12 cellular contexts compared by ENCODE assay signal in the genomic region with DNA sequence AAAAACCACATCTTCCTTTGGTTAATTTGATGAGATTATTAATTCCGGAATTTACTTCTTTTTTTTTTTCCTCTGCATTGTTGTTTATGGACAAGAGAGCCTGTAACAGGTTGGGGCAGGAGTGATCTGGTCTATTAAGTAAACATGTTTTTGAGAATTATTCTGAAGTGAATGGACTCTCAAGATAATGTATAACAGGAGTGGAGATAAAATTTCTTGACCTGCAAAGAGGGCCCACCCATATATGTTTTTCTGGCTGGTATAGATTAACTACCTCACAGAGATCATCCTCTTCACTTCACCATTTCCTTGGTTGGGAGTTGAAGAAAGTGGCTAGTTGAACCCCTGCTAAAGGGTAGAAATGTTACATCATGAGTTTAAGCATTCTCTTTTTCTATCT. TPM values are rescaled to one million over a fixed set of nuclear protein-coding genes. Genes with fewer than 3 reads are reported as not detected.
DNase-seq lines count a peak whose midpoint lies in the region; ATAC-seq and TF ChIP-seq lines count a peak whose summit lies in the region.
"Had no signal": no experiment of that assay in that cellular context is flagged by ENCODE, and none has a peak within 500 bp of the region (broad histone marks: within the 10 kb centered on the region; RNA-seq: fewer than 3 reads in every experiment).

No MANE protein-coding gene starts in this region.

- intact Hi-C loops in esophagus muscularis mucosa (cut with DNase I): no loop called here

- TF ChIP-seq CTCF in WERI-Rb-1 (IDR thresholded peaks at IDR 0.05; ENCODE audit: low read depth, low read length): no peak
- no peak for TF ChIP-seq CTCF in esophagus muscularis mucosa (IDR thresholded peaks at IDR 0.05)

- ATAC-seq in activated naive CD4-positive, alpha-beta T cell treated with anti-CD3 and anti-CD28 coated beads, Interleukin-2, amount 50 U/mL, for 72 hours: no peak
- ATAC-seq in HG02973 (IDR thresholded peaks at IDR 0.05; ENCODE audit: unreplicated experiment): peak; percentile 18
- no peak for ATAC-seq in stimulated activated naive CD8-positive, alpha-beta T cell treated with anti-CD3 and anti-CD28 coated beads, Interleukin-15, amount 100 ng/mL, for 72 hours
- ATAC-seq: right lobe of liver had no signal

- H3K36me3 ChIP-seq in WERI-Rb-1: peaks cover 59% of the 10 kb centered on the region
- H3K36me3 ChIP-seq in esophagus muscularis mucosa: peaks cover 2 to 59% (median 37%) of the 10 kb centered on the region in 4 donors

- no peak for TF ChIP-seq EP300 in esophagus muscularis mucosa (IDR thresholded peaks at IDR 0.05)

- H3K9me3 ChIP-seq in WERI-Rb-1 (ENCODE audit: severe bottlenecking): no peaks in the 10 kb centered on the region
- H3K9me3 ChIP-seq in esophagus muscularis mucosa: no peaks in the 10 kb centered on the region
- H3K9me3 ChIP-seq: right lobe of liver had no signal

- DNase-seq in activated naive CD4-positive, alpha-beta T cell treated with anti-CD3 and anti-CD28 coated beads, Interleukin-2, amount 50 U/mL, for 72 hours (ENCODE audit: low spot score in 2 of 2): no peak
- DNase-seq in activated naive CD4-positive, alpha-beta T cell treated with anti-CD3 and anti-CD28 coated beads, Interleukin-2, amount 10 ng/mL, durations not matched to agents 7 days and 5 days: no peak
- DNase-seq in WERI-Rb-1 (no peak), DMS53 (lab: John Stamatoyannopoulos, UW) (no peak), SHP77 (lab: John Stamatoyannopoulos, UW) (no peak), esophagus muscularis mucosa (ENCODE audit: extremely low spot score) (no peak)
- DNase-seq in stimulated activated naive CD8-positive, alpha-beta T cell treated with anti-CD3 and anti-CD28 coated beads, Interleukin-15, amount 100 ng/mL, for 72 hours: no peak
- DNase-seq: activated naive CD4-positive, alpha-beta T cell; right lobe of liver; T-helper 9 cell had no signal

- H3K36me3 Mint-ChIP-seq in activated naive CD4-positive, alpha-beta T cell treated with anti-CD3 and anti-CD28 coated beads, Interleukin-2, amount 50 U/mL, for 72 hours: peaks cover 0 to 22% of the 10 kb centered on the region in 2 donors
- peaks cover 40% of the 10 kb centered on the region for H3K36me3 Mint-ChIP-seq in activated naive CD4-positive, alpha-beta T cell treated with anti-CD3 and anti-CD28 coated beads, Interleukin-2, amount 10 ng/mL, durations not matched to agents 7 days and 5 days

- H3K4me1 ChIP-seq in esophagus muscularis mucosa: peaks cover 13 to 31% (median 19%) of the 10 kb centered on the region in 4 donors

- no peaks in the 10 kb centered on the region for H3K27me3 ChIP-seq in WERI-Rb-1 (ENCODE audit: insufficient read depth, low read depth, severe bottlenecking)
- H3K27me3 ChIP-seq in esophagus muscularis mucosa: no peaks in the 10 kb centered on the region
- H3K27me3 ChIP-seq: right lobe of liver had no signal

- H3K27me3 Mint-ChIP-seq in activated naive CD4-positive, alpha-beta T cell treated with anti-CD3 and anti-CD28 coated beads, Interleukin-2, amount 10 ng/mL, durations not matched to agents 7 days and 5 days: no peaks in the 10 kb centered on the region
- H3K27me3 Mint-ChIP-seq in stimulated activated naive CD8-positive, alpha-beta T cell treated with anti-CD3 and anti-CD28 coated beads, Interleukin-15, amount 100 ng/mL, for 72 hours: no peaks in the 10 kb centered on the region

- no peak for TF ChIP-seq POLR2A in esophagus muscularis mucosa (IDR thresholded peaks at IDR 0.05; ENCODE audit: low read depth)

- no peak overlapping the region for H3K4me3 Mint-ChIP-seq in activated naive CD4-positive, alpha-beta T cell treated with anti-CD3 and anti-CD28 coated beads, Interleukin-2, amount 10 ng/mL, durations not matched to agents 7 days and 5 days
- H3K4me3 Mint-ChIP-seq in stimulated activated naive CD8-positive, alpha-beta T cell treated with anti-CD3 and anti-CD28 coated beads, Interleukin-15, amount 100 ng/mL, for 72 hours: no peak overlapping the region

- peak overlapping the region; percentile 2 to 30 for H3K27ac Mint-ChIP-seq in activated naive CD4-positive, alpha-beta T cell treated with anti-CD3 and anti-CD28 coated beads, Interleukin-2, amount 50 U/mL, for 72 hours
- no peak overlapping the region for H3K27ac Mint-ChIP-seq in activated naive CD4-positive, alpha-beta T cell treated with anti-CD3 and anti-CD28 coated beads, Interleukin-2, amount 10 ng/mL, durations not matched to agents 7 days and 5 days
- H3K27ac Mint-ChIP-seq in stimulated activated naive CD8-positive, alpha-beta T cell treated with anti-CD3 and anti-CD28 coated beads, Interleukin-15, amount 100 ng/mL, for 72 hours: peak overlapping the region; percentile 23 to 59

- H3K4me3 ChIP-seq in WERI-Rb-1 (ENCODE audit: low read depth, low read length) (no peak overlapping the region), esophagus muscularis mucosa (no peak overlapping the region)
- H3K4me3 ChIP-seq: right lobe of liver had no signal

- no peaks in the 10 kb centered on the region for H3K9me3 Mint-ChIP-seq in activated naive CD4-positive, alpha-beta T cell treated with anti-CD3 and anti-CD28 coated beads, Interleukin-2, amount 50 U/mL, for 72 hours
- no peaks in the 10 kb centered on the region for H3K9me3 Mint-ChIP-seq in activated naive CD4-positive, alpha-beta T cell treated with anti-CD3 and anti-CD28 coated beads, Interleukin-2, amount 10 ng/mL, durations not matched to agents 7 days and 5 days
- H3K9me3 Mint-ChIP-seq in stimulated activated naive CD8-positive, alpha-beta T cell treated with anti-CD3 and anti-CD28 coated beads, Interleukin-15, amount 100 ng/mL, for 72 hours: no peaks in the 10 kb centered on the region

- CTCF ChIA-PET in activated naive CD4-positive, alpha-beta T cell treated with anti-CD3 and anti-CD28 coated beads, Interleukin-2, amount 10 ng/mL, durations not matched to agents 7 days and 5 days (lab: Charles Lee): no interaction called here

- 74% methylated on average over 1 of the region's 1 CpG for WGBS in esophagus muscularis mucosa

- peaks cover 12% of the 10 kb centered on the region for H3K4me1 Mint-ChIP-seq in activated naive CD4-positive, alpha-beta T cell treated with anti-CD3 and anti-CD28 coated beads, Interleukin-2, amount 10 ng/mL, durations not matched to agents 7 days and 5 days
- H3K4me1 Mint-ChIP-seq in stimulated activated naive CD8-positive, alpha-beta T cell treated with anti-CD3 and anti-CD28 coated beads, Interleukin-15, amount 100 ng/mL, for 72 hours: peaks cover 45% of the 10 kb centered on the region

- H3K27ac ChIP-seq in WERI-Rb-1 (peak overlapping the region; percentile 10; the same call in 1 of the 2 replicates), esophagus muscularis mucosa (replicated peaks in 1 of 4) (no peak overlapping the region)
- H3K27ac ChIP-seq: HL-60, right lobe of liver had no signal

RNA-seq across cellular contexts. Expression of gene DDI2, which starts 10.7 kb away (rescaled TPM):
- total RNA-seq in activated naive CD4-positive, alpha-beta T cell treated with anti-CD3 and anti-CD28 coated beads, Interleukin-2, amount 50 U/mL, for 72 hours: 10 to 100 TPM; 23.9 to 32.2 TPM
- 10 to 100 TPM; 14.4 to 24.9 (median 17.2) TPM for total RNA-seq in esophagus muscularis mucosa

RNA-seq across cellular contexts. Expression of gene AGMAT, which starts 43.2 kb away (rescaled TPM):
- total RNA-seq in activated naive CD4-positive, alpha-beta T cell treated with anti-CD3 and anti-CD28 coated beads, Interleukin-2, amount 50 U/mL, for 72 hours: 10 to 100 TPM; 15.3 to 16.6 TPM
- total RNA-seq in esophagus muscularis mucosa: not detected

RNA-seq across cellular contexts. Expression of gene PLEKHM2, which starts 56.1 kb away (rescaled TPM):
- 10 to 100 TPM; 46.5 to 48.0 TPM for total RNA-seq in activated naive CD4-positive, alpha-beta T cell treated with anti-CD3 and anti-CD28 coated beads, Interleukin-2, amount 50 U/mL, for 72 hours
- 10 to 100 TPM; 44.4 to 68.2 (median 55.2) TPM for total RNA-seq in esophagus muscularis mucosa

Comparison
In these comparisons a context has a peak if more than half of its experiments do, and no peak if none do; other contexts are left out.
1. RNA of gene AGMAT, which starts 43.2 kb away (total RNA-seq): 15.3 to 16.6 TPM in activated naive CD4-positive, alpha-beta T cell treated with anti-CD3 and anti-CD28 coated beads, Interleukin-2, amount 50 U/mL, for 72 hours; not detected in esophagus muscularis mucosa; every median in the first group is over 10 times any median in the second.